In genomic region chr3:59895972-59896371, GRCh38 we compare ENCODE assay signal across 29 cellular contexts.
"Had no signal": no experiment of that assay in that cellular context is flagged by ENCODE, and none has a peak within 500 bp of the region (broad histone marks: within the 10 kb centered on the region; RNA-seq: fewer than 3 reads in every experiment).

No MANE protein-coding gene starts in this region.

- H3K4me3 Mint-ChIP-seq: activated CD4-positive, alpha-beta T cell treated with anti-CD3 and anti-CD28 coated beads, Interleukin-2, amount 10 ng/mL, durations not matched to agents 7 days and 5 days; central memory CD8-positive, alpha-beta T cell; endodermal cell; mesothelial cell of epicardium; nephron progenitor cell had no signal

- H3K4me1 ChIP-seq: colonic mucosa, tibial nerve, uterus had no signal

- DNase-seq: activated CD4-positive, alpha-beta T cell treated with anti-CD3 and anti-CD28 coated beads, Interleukin-2, amount 10 ng/mL, durations not matched to agents 7 days and 5 days; activated CD4-positive, CD25-positive, alpha-beta regulatory T cell; activated CD8-positive, alpha-beta memory T cell treated with anti-CD3 and anti-CD28 coated beads for 24 hours; activated CD8-positive, alpha-beta memory T cell treated with anti-CD3 and anti-CD28 coated beads, Interleukin-2, amount 50 U/mL, for 48 hours; activated gamma-delta T cell treated with Interleukin-2 at 50 U/mL for 16 hours; aorta; brain microvascular endothelial cell; colonic mucosa; endodermal cell; foreskin fibroblast; hypothalamus; islet precursor cell; left colon; nephron progenitor cell; nucleus accumbens; posterior cingulate gyrus; retina; stimulated activated CD4-positive, alpha-beta T cell treated with anti-CD3 and anti-CD28 coated beads, Interleukin-12 subunit alpha, Interleukin-12 subunit beta, amount 100 ng/mL, for 4 hours; stimulated activated CD4-positive, alpha-beta T cell treated with anti-CD3 and anti-CD28 coated beads, Interleukin-1b, Interleukin-23, amount 100 ng/mL, for 48 hours; stimulated activated CD8-positive, alpha-beta memory T cell treated with anti-CD3 and anti-CD28 coated beads, Interleukin-4, amount 100 ng/mL, for 48 hours; substantia nigra; T-helper 1 cell; T-helper 9 cell; uterus had no signal

- H3K36me3 ChIP-seq: brain microvascular endothelial cell, colonic mucosa, tibial nerve, uterus had no signal

- H3K27ac Mint-ChIP-seq: activated CD4-positive, alpha-beta T cell treated with anti-CD3 and anti-CD28 coated beads, Interleukin-2, amount 10 ng/mL, durations not matched to agents 7 days and 5 days; endodermal cell; mesothelial cell of epicardium; nephron progenitor cell had no signal

- H3K27me3 Mint-ChIP-seq: activated CD4-positive, alpha-beta T cell treated with anti-CD3 and anti-CD28 coated beads, Interleukin-2, amount 10 ng/mL, durations not matched to agents 7 days and 5 days; central memory CD8-positive, alpha-beta T cell had no signal

- H3K4me1 Mint-ChIP-seq: endodermal cell, mesothelial cell of epicardium, nephron progenitor cell had no signal

- H3K36me3 Mint-ChIP-seq: mesothelial cell of epicardium had no signal

- H3K27ac ChIP-seq: brain microvascular endothelial cell, colonic mucosa, epithelial cell of prostate, tibial nerve, uterus had no signal

- ATAC-seq: left colon had no signal

- H3K9me3 ChIP-seq: colonic mucosa, tibial nerve, uterus had no signal

- H3K9me3 Mint-ChIP-seq: central memory CD8-positive, alpha-beta T cell; endodermal cell; mesothelial cell of epicardium; nephron progenitor cell had no signal

- H3K4me3 ChIP-seq: colonic mucosa, lung, tibial nerve, uterus had no signal

- H3K27me3 ChIP-seq: brain microvascular endothelial cell, colonic mucosa, tibial nerve, uterus had no signal
